In the genomic region with DNA sequence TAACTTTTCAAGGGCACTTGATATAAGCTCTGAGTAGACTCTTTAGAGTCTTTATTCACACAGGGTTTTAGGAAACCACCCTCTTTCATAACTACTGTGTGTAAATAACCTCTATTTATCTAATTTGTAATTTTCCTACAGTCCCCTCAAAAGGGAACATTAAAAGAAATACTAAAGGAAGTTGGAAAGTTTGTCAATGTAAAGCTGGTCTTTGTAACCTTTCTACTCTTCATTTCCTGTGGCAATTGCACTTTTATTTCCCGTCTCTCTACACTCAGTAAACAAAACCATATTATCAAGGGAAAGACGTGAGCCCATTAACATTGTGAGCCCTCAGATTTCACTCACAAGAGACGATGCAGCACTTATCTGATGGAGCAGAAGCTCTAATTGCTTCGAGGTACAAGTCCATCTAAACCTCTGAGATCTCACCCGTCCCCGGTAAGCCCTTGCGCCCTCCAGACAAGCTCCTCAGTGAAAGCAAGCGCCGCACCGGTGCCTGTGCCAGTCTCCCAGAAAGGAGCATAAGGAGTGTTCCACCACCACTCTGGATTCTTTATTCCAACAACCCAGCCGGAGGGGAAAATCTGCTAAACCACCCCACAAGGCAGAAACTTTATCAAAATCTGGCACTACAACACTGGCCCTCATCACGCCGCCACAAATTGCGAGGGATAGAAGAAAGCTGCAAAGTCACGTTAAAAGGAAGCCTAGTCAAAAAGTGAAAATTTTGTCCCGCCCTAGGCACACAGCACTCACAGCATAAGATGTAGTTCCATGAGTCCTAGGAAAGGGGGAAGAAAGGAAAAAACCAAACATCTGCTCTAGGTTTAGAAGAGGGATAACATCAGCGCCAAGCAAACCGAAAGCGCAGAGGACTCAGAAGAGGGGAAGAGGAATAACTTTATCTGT, we compare ENCODE assay signal across 8 cellular contexts. TPM values are rescaled to one million over a fixed set of nuclear protein-coding genes. Genes with fewer than 3 reads are reported as not detected.
DNase-seq lines count a peak whose midpoint lies in the region; ATAC-seq, FAIRE-seq and TF ChIP-seq lines count a peak whose summit lies in the region.

No MANE protein-coding gene starts in this region.

- 9% methylated on average over 19 of the region's 19 CpGs; no CpG with 5 or more reads in 1 of the 2 experiments for WGBS in H1 (ENCODE audit: extremely low coverage in 1 of 2, insufficient coverage in 1 of 2, insufficient read length in 1 of 2, insufficient replicate concordance in 2 of 2, low coverage in 1 of 2, low lambda C conversion rate in 2 of 2, missing lambda C conversion rate in 1 of 2), 2 experiments

- H3K79me2 ChIP-seq in H1 (ENCODE audit: control insufficient read depth in 1 of 2, insufficient read depth in 2 of 2, low read length in 2 of 2), result no peaks in the 10 kb centered on the region

- DNase-seq in NCI-H345 (lab: John Stamatoyannopoulos, UW) (peak; percentile 40), NCI-H345 treated with DMSO at 0.1 percent for 48 hours (lab: John Stamatoyannopoulos, UW; ENCODE audit: unreplicated experiment) (no peak), NCI-H748 treated with DMSO at 0.1 percent for 48 hours (lab: John Stamatoyannopoulos, UW) (peak; percentile 39), H1 (ENCODE audit: low read depth in 1 of 2, low spot score in 2 of 2) (no peak), neural crest cell (ENCODE audit: low read depth, low spot score) (no peak), SHP77 treated with DMSO at 0.1 percent for 48 hours (lab: John Stamatoyannopoulos, UW) (no peak)
- DNase-seq in effector CD8-positive, alpha-beta T cell (lab: John Stamatoyannopoulos, UW), result no peak

- H3K27ac Mint-ChIP-seq in neural crest cell (ENCODE audit: unreplicated experiment), result no peak overlapping the region

- no peaks in the 10 kb centered on the region for H3K9me3 Mint-ChIP-seq in neural crest cell

- H4K20me1 ChIP-seq in H1 (replicated peaks in 1 of 2; ENCODE audit: control insufficient read depth in 1 of 2, insufficient read depth in 2 of 2, low read length in 2 of 2), result peaks cover 13 to 21% of the 10 kb centered on the region in 2 experiments

- peaks cover 76 to 99% (median 94%) of the 10 kb centered on the region in 4 experiments for H3K27me3 ChIP-seq in H1 (replicated peaks in 1 of 4; ENCODE audit: control insufficient read depth in 3 of 4, extremely low read depth in 1 of 4, insufficient read depth in 3 of 4, low read length in 3 of 4)

- H2AK5ac ChIP-seq in H1 (ENCODE audit: low read depth, low read length), result no peak overlapping the region

- 0 out of 2 replicates have a peak overlapping the region, but pooled peaks have one; percentile 71 for H2BK12ac ChIP-seq in H1 (ENCODE audit: low read depth, low read length)

- no peaks in the 10 kb centered on the region for H3K9me3 ChIP-seq in H1 (ENCODE audit: insufficient read depth in 2 of 2, low read depth in 1 of 2, low read length in 1 of 2)

- POLR2A ChIA-PET in H1 (lab: Charles Lee; ENCODE audit: partially characterized antibody), result interaction anchor here (0.8 to 1.5 kb wide), 3 partner anchors 10 to 83 kb away, joined by 3 to 4 read pairs (median 3); no protein-coding TSS in a partner anchor

- H3K36me3 Mint-ChIP-seq in neural crest cell (ENCODE audit: low read depth), result no peaks in the 10 kb centered on the region

- H3K79me1 ChIP-seq in H1 (ENCODE audit: low read depth, low read length), result no peaks in the 10 kb centered on the region

- peaks cover 3 to 8% (median 4%) of the 10 kb centered on the region in 4 experiments; a peak in 5 of 7 replicates for H3K4me1 ChIP-seq in H1 (replicated peaks in 1 of 4; ENCODE audit: control insufficient read depth in 3 of 4, insufficient read depth in 4 of 4, low read length in 3 of 4)

- no peak overlapping the region for H4K91ac ChIP-seq in H1 (replicated peaks; ENCODE audit: insufficient read length, low read length)

- no peak overlapping the region for H3K4ac ChIP-seq in H1 (replicated peaks; ENCODE audit: insufficient read length, low read depth, low read length)

- H3K14ac ChIP-seq in H1 (ENCODE audit: insufficient read length), result no peak overlapping the region

- no peak overlapping the region for H2BK15ac ChIP-seq in H1 (ENCODE audit: low read length)

- peaks cover 11% of the 10 kb centered on the region; the same call in 1 of the 2 replicates for H3K23me2 ChIP-seq in H1 (ENCODE audit: low read depth, low read length)

- H3K4me3 ChIP-seq in H1 (ENCODE audit: extremely low read depth in 1 of 4, insufficient read depth in 2 of 4, low read depth in 3 of 4, low read length in 4 of 4), result peak overlapping the region; percentile 5 to 54 (median 24); a peak in 5 of 8 replicates

- peaks cover 96% of the 10 kb centered on the region for H3K27me3 Mint-ChIP-seq in neural crest cell (ENCODE audit: low read depth)

- TF ChIP-seq RAD21 in H1 (IDR thresholded peaks at IDR 0.05 in 1 of 2, conservative IDR thresholded peaks at IDR 0.05 in 1 of 2; ENCODE audit: low read depth in 2 of 2, low read length in 2 of 2), result no peak

- no peak overlapping the region; the same call in 1 of the 2 replicates for H3K18ac ChIP-seq in H1 (ENCODE audit: extremely low read depth, low read length)

- no peak for TF ChIP-seq CTCF in H1 (IDR thresholded peaks at IDR 0.05; ENCODE audit: control extremely low read depth in 1 of 3, insufficient read depth in 1 of 3, low read depth in 1 of 3, low read length in 3 of 3)
- no peak for TF ChIP-seq CTCF in neural crest cell (conservative IDR thresholded peaks at IDR 0.05)

- H3K4me1 Mint-ChIP-seq in neural crest cell, result peaks cover 7% of the 10 kb centered on the region

- H3K4me3 Mint-ChIP-seq in neural crest cell, result peak overlapping the region; percentile 50

- no peak overlapping the region for H3K27ac ChIP-seq in H1 (ENCODE audit: low read depth, low read length)

- no peak overlapping the region for H2BK20ac ChIP-seq in H1 (ENCODE audit: low read length)

- no peak for TF ChIP-seq POLR2A in H1 (IDR thresholded peaks at IDR 0.05; ENCODE audit: control extremely low read depth in 1 of 2, low read depth in 2 of 2, low read length in 2 of 2)

- no peaks in the 10 kb centered on the region for H3K36me3 ChIP-seq in H1 (ENCODE audit: control insufficient read depth in 2 of 4, insufficient read depth in 4 of 4, low read length in 3 of 4)

- H3K23ac ChIP-seq in H1 (ENCODE audit: insufficient read length), result no peak overlapping the region

- H3K9ac ChIP-seq in H1 (replicated peaks in 1 of 4; ENCODE audit: extremely low read depth in 1 of 4, low read depth in 3 of 4, low read length in 3 of 4), result no peak overlapping the region

- no peak for ATAC-seq in HG03097 (IDR thresholded peaks at IDR 0.05; ENCODE audit: low FRiP score, unreplicated experiment)

- peak overlapping the region; percentile 63 to 76 for H3K4me2 ChIP-seq in H1 (ENCODE audit: insufficient read depth in 1 of 2, low read depth in 2 of 2, low read length in 2 of 2)

- no peak for TF ChIP-seq EP300 in H1 (IDR thresholded peaks at IDR 0.05; ENCODE audit: borderline replicate concordance in 1 of 2, low read depth in 2 of 2, low read length in 2 of 2)

- CTCF ChIA-PET in H1 (lab: Charles Lee; ENCODE audit: partially characterized antibody), result interaction anchor here (0.6 to 8.7 kb wide), 11 partner anchors 9 to 367 kb away, joined by 3 to 60 read pairs (median 4); no protein-coding TSS in a partner anchor

- FAIRE-seq in H1 (lab: Jason Lieb, UNC), result no peak

- no peak overlapping the region for H2BK5ac ChIP-seq in H1 (ENCODE audit: low read depth, low read length)

- H2AFZ ChIP-seq in H1 (ENCODE audit: low read length), result no peak overlapping the region

- H4K5ac ChIP-seq in H1 (ENCODE audit: insufficient read length, low read depth, low read length), result no peak overlapping the region

- no peak overlapping the region for H4K8ac ChIP-seq in H1 (ENCODE audit: extremely low read depth, insufficient read depth, low read length)

- no peak overlapping the region for H2BK120ac ChIP-seq in H1 (replicated peaks; ENCODE audit: low read depth, low read length)

- H3K56ac ChIP-seq in H1 (replicated peaks; ENCODE audit: insufficient read length, low read depth, low read length), result no peak overlapping the region

RNA-seq across cellular contexts. Expression of a gene that starts 0.9 kb away (rescaled TPM):
- not detected in 2 replicates for total RNA-seq in H1 (2021; fragmentation: NEBNext Ultra II Directional; extraction: Animal tissue kit (Norgen Biotek cat#: 25700))
- polyA plus RNA-seq in H1 (2011; rRNA removed), result 0.03 TPM in 1 of 2 replicates, not detected in the other
- not detected for polyA plus RNA-seq in H1 (2011; cell fraction: cytosol; rRNA removed)
- polyA plus RNA-seq in H1 (2011; cell fraction: nucleus; rRNA removed), result not detected
- not detected in 4 replicates for polyA plus RNA-seq in H1 (2012, experiment 1 of 2)
- polyA plus RNA-seq in H1 (2012, experiment 2 of 2), result 0.13 TPM
- not detected for polyA plus RNA-seq in H1 (2013, experiment 1 of 2)
- polyA plus RNA-seq in H1 (2013, experiment 2 of 2), result 0.02 TPM
- polyA minus RNA-seq in H1 (2011; rRNA and poly(A)+ RNA removed), result not detected in 2 replicates
- not detected for polyA minus RNA-seq in H1 (2011; cell fraction: cytosol; rRNA and poly(A)+ RNA removed)
- 0.30 TPM for polyA minus RNA-seq in H1 (2011; cell fraction: nucleus; rRNA and poly(A)+ RNA removed)
- not detected in 2 replicates for total RNA-seq in neural crest cell

RNA-seq across cellular contexts. Expression of a gene that starts 30.5 kb away (rescaled TPM):
- not detected in 2 replicates for total RNA-seq in H1 (2021; fragmentation: NEBNext Ultra II Directional; extraction: Animal tissue kit (Norgen Biotek cat#: 25700))
- not detected in 2 replicates for polyA plus RNA-seq in H1 (2011; rRNA removed)
- polyA plus RNA-seq in H1 (2011; cell fraction: cytosol; rRNA removed), result not detected
- polyA plus RNA-seq in H1 (2011; cell fraction: nucleus; rRNA removed), result not detected
- not detected in 4 replicates for polyA plus RNA-seq in H1 (2012, experiment 1 of 2)
- polyA plus RNA-seq in H1 (2012, experiment 2 of 2), result not detected
- polyA plus RNA-seq in H1 (2013, experiment 1 of 2), result not detected
- polyA plus RNA-seq in H1 (2013, experiment 2 of 2), result not detected
- polyA minus RNA-seq in H1 (2011; rRNA and poly(A)+ RNA removed), result not detected in 2 replicates
- polyA minus RNA-seq in H1 (2011; cell fraction: cytosol; rRNA and poly(A)+ RNA removed), result not detected
- not detected for polyA minus RNA-seq in H1 (2011; cell fraction: nucleus; rRNA and poly(A)+ RNA removed)
- 1.5 and 1.9 TPM in 2 replicates for total RNA-seq in neural crest cell

RNA-seq across cellular contexts. Expression of a gene that starts 36.2 kb away (rescaled TPM):
- total RNA-seq in H1 (2021; fragmentation: NEBNext Ultra II Directional; extraction: Animal tissue kit (Norgen Biotek cat#: 25700)), result not detected in 2 replicates
- polyA plus RNA-seq in H1 (2011; rRNA removed), result not detected in 2 replicates
- polyA plus RNA-seq in H1 (2011; cell fraction: cytosol; rRNA removed), result not detected
- polyA plus RNA-seq in H1 (2011; cell fraction: nucleus; rRNA removed), result not detected
- not detected in 4 replicates for polyA plus RNA-seq in H1 (2012, experiment 1 of 2)
- polyA plus RNA-seq in H1 (2012, experiment 2 of 2), result not detected
- not detected for polyA plus RNA-seq in H1 (2013, experiment 1 of 2)
- not detected for polyA plus RNA-seq in H1 (2013, experiment 2 of 2)
- not detected in 2 replicates for polyA minus RNA-seq in H1 (2011; rRNA and poly(A)+ RNA removed)
- polyA minus RNA-seq in H1 (2011; cell fraction: cytosol; rRNA and poly(A)+ RNA removed), result not detected
- polyA minus RNA-seq in H1 (2011; cell fraction: nucleus; rRNA and poly(A)+ RNA removed), result not detected
- total RNA-seq in neural crest cell, result 1.3 TPM in 2 replicates

RNA-seq across cellular contexts. Expression of a gene that starts 58.1 kb away (rescaled TPM):
- total RNA-seq in H1 (2021; fragmentation: NEBNext Ultra II Directional; extraction: Animal tissue kit (Norgen Biotek cat#: 25700)), result not detected in 2 replicates
- not detected in 2 replicates for polyA plus RNA-seq in H1 (2011; rRNA removed)
- polyA plus RNA-seq in H1 (2011; cell fraction: cytosol; rRNA removed), result not detected
- polyA plus RNA-seq in H1 (2011; cell fraction: nucleus; rRNA removed), result not detected
- polyA plus RNA-seq in H1 (2012, experiment 1 of 2), result not detected in 4 replicates
- not detected for polyA plus RNA-seq in H1 (2012, experiment 2 of 2)
- not detected for polyA plus RNA-seq in H1 (2013, experiment 1 of 2)
- not detected for polyA plus RNA-seq in H1 (2013, experiment 2 of 2)
- not detected in 2 replicates for polyA minus RNA-seq in H1 (2011; rRNA and poly(A)+ RNA removed)
- polyA minus RNA-seq in H1 (2011; cell fraction: cytosol; rRNA and poly(A)+ RNA removed), result not detected
- not detected for polyA minus RNA-seq in H1 (2011; cell fraction: nucleus; rRNA and poly(A)+ RNA removed)
- not detected in 2 replicates for total RNA-seq in neural crest cell

Comparison
In these comparisons a context has a peak if more than half of its experiments do, and no peak if none do; other contexts are left out.
1. DNase-seq: peak in NCI-H345 (single experiment) and NCI-H748 treated with DMSO at 0.1 percent for 48 hours (single experiment); none in NCI-H345 treated with DMSO at 0.1 percent for 48 hours (single experiment), H1 (0 of 2), neural crest cell (single experiment), effector CD8-positive, alpha-beta T cell (single experiment) and SHP77 treated with DMSO at 0.1 percent for 48 hours (single experiment).